In genomic region chr1:164689672-164690655, GRCh38 we compare ENCODE assay signal across 20 cellular contexts.
DNase-seq lines count a peak whose midpoint lies in the region; ATAC-seq, FAIRE-seq and TF ChIP-seq lines count a peak whose summit lies in the region.
"Had no signal": no experiment of that assay in that cellular context is flagged by ENCODE, and none has a peak within 500 bp of the region (broad histone marks: within the 10 kb centered on the region; RNA-seq: fewer than 3 reads in every experiment).

No MANE protein-coding gene starts in this region.

- H3K27ac ChIP-seq in mesodermal cell (ENCODE audit: low read depth, low read length, severe bottlenecking) = peak overlapping the region; percentile 50
- H3K27ac ChIP-seq: upper lobe of left lung had no signal

- no peaks in the 10 kb centered on the region for H3K4me1 Mint-ChIP-seq in stimulated activated naive B cell treated with anti-CD40 and anti-IgM and Interleukin-4, amounts not matched to agents 10 μg/mL and 1 μg/mL and 100 μg/mL, for 72 hours
- H3K4me1 Mint-ChIP-seq: activated CD4-positive, alpha-beta T cell treated with anti-CD3 and anti-CD28 coated beads for 36 hours had no signal

- H3K9me3 ChIP-seq in mesodermal cell (ENCODE audit: control insufficient read depth, low read length) = no peaks in the 10 kb centered on the region
- H3K9me3 ChIP-seq: upper lobe of left lung had no signal

- TF ChIP-seq CTCF in D721Med (IDR thresholded peaks at IDR 0.05; ENCODE audit: insufficient read depth, missing control alignments) = no peak

- peaks cover 4% of the 10 kb centered on the region for H3K36me3 ChIP-seq in mesodermal cell (ENCODE audit: control insufficient read depth, insufficient read depth, low read length)
- H3K36me3 ChIP-seq: upper lobe of left lung had no signal

- no peak overlapping the region for H3K4me3 Mint-ChIP-seq in stimulated activated naive B cell treated with anti-CD40 and anti-IgM and Interleukin-4, amounts not matched to agents 10 μg/mL and 1 μg/mL and 100 μg/mL, for 72 hours
- H3K4me3 Mint-ChIP-seq: activated CD4-positive, alpha-beta T cell treated with anti-CD3 and anti-CD28 coated beads for 36 hours; CD14-positive monocyte; T-helper 2 cell treated with Interferon-gamma antibody and Interleukin-4, amounts not matched to agents 5 μg/mL and 100 μg/mL, for 36 hours had no signal

- WGBS in mesodermal cell (ENCODE audit: insufficient coverage in 2 of 2), 2 experiments = 67% methylated on average over 6 to 9 of the region's 14 CpGs

- H3K4me3 ChIP-seq in mesodermal cell (ENCODE audit: extremely low read depth, insufficient read depth, low read length, poor library complexity, severe bottlenecking) = no peak overlapping the region
- H3K4me3 ChIP-seq: upper lobe of left lung had no signal

- H3K27me3 Mint-ChIP-seq in stimulated activated naive B cell treated with anti-CD40 and anti-IgM and Interleukin-4, amounts not matched to agents 10 μg/mL and 1 μg/mL and 100 μg/mL, for 72 hours = no peaks in the 10 kb centered on the region
- H3K27me3 Mint-ChIP-seq: activated CD4-positive, alpha-beta T cell treated with anti-CD3 and anti-CD28 coated beads for 36 hours had no signal

- peak; percentile 96 for FAIRE-seq in D721Med (lab: Jason Lieb, UNC)
- FAIRE-seq: GM19239 had no signal

- H3K27ac Mint-ChIP-seq in stimulated activated naive B cell treated with anti-CD40 and anti-IgM and Interleukin-4, amounts not matched to agents 10 μg/mL and 1 μg/mL and 100 μg/mL, for 72 hours = no peak overlapping the region
- H3K27ac Mint-ChIP-seq: activated CD4-positive, alpha-beta T cell treated with anti-CD3 and anti-CD28 coated beads for 36 hours; T-helper 2 cell treated with Interferon-gamma antibody and Interleukin-4, amounts not matched to agents 5 μg/mL and 100 μg/mL, for 36 hours had no signal

- H3K4me1 ChIP-seq in mesodermal cell (ENCODE audit: control insufficient read depth, insufficient read depth, low read length, poor library complexity, severe bottlenecking) = peaks cover 12% of the 10 kb centered on the region

- H3K36me3 Mint-ChIP-seq in stimulated activated naive B cell treated with anti-CD40 and anti-IgM and Interleukin-4, amounts not matched to agents 10 μg/mL and 1 μg/mL and 100 μg/mL, for 72 hours = no peaks in the 10 kb centered on the region
- H3K36me3 Mint-ChIP-seq: CD14-positive monocyte had no signal

- intact Hi-C loops in posterior vena cava (cut with DNase I) = no loop called here
- intact Hi-C loops in head of caudate nucleus (cut with DNase I) = no loop called here

- no peaks in the 10 kb centered on the region for H3K9me3 Mint-ChIP-seq in stimulated activated naive B cell treated with anti-CD40 and anti-IgM and Interleukin-4, amounts not matched to agents 10 μg/mL and 1 μg/mL and 100 μg/mL, for 72 hours
- H3K9me3 Mint-ChIP-seq: CD14-positive monocyte had no signal

- no peak for ATAC-seq in stimulated activated naive B cell treated with anti-CD40 and anti-IgM and Interleukin-4, amounts not matched to agents 10 μg/mL and 1 μg/mL and 100 μg/mL, for 72 hours (replicated peaks)
- no peak for ATAC-seq in HG02885 (IDR thresholded peaks at IDR 0.05; ENCODE audit: poor library complexity, unreplicated experiment)
- ATAC-seq: activated CD4-positive, alpha-beta T cell treated with anti-CD3 and anti-CD28 coated beads for 36 hours; left cardiac atrium had no signal

- DNase-seq in D721Med (ENCODE audit: insufficient read length, low spot score) (peak; percentile 40), NCI-H2171 treated with DMSO at 0.1 percent for 48 hours (lab: John Stamatoyannopoulos, UW) (peak; percentile 93), cerebellar cortex (ENCODE audit: low spot score) (peak; percentile 33), posterior vena cava (ENCODE audit: low spot score) (no peak), head of caudate nucleus (no peak)
- DNase-seq in stimulated activated naive B cell treated with anti-CD40 and anti-IgM and Interleukin-4, amounts not matched to agents 10 μg/mL and 1 μg/mL and 100 μg/mL, for 72 hours = no peak
- DNase-seq: activated CD4-positive, alpha-beta T cell treated with anti-CD3 and anti-CD28 coated beads for 36 hours; activated CD8-positive, alpha-beta memory T cell treated with anti-CD3 and anti-CD28 coated beads, Interleukin-2, amount 50 U/mL, for 4 hours; activated naive CD4-positive, alpha-beta T cell treated with Interleukin-2 at 50 U/mL for 16 hours; dermis blood vessel endothelial cell; DMS79 treated with DMSO at 0.1 percent for 48 hours; left cardiac atrium; SHP77; stimulated activated naive CD4-positive, alpha-beta T cell treated with Interleukin-2 at 50 U/mL for 16 hours; upper lobe of left lung had no signal

Comparison
In these comparisons a context has a peak if more than half of its experiments do, and no peak if none do; other contexts are left out.
1. DNase-seq: peak in D721Med (single experiment), NCI-H2171 treated with DMSO at 0.1 percent for 48 hours (single experiment) and cerebellar cortex (single experiment); none in stimulated activated naive B cell treated with anti-CD40 and anti-IgM and Interleukin-4, amounts not matched to agents 10 μg/mL and 1 μg/mL and 100 μg/mL, for 72 hours (single experiment), posterior vena cava (single experiment) and head of caudate nucleus (0 of 42).